26 cellular contexts compared by ENCODE assay signal in the genomic region with DNA sequence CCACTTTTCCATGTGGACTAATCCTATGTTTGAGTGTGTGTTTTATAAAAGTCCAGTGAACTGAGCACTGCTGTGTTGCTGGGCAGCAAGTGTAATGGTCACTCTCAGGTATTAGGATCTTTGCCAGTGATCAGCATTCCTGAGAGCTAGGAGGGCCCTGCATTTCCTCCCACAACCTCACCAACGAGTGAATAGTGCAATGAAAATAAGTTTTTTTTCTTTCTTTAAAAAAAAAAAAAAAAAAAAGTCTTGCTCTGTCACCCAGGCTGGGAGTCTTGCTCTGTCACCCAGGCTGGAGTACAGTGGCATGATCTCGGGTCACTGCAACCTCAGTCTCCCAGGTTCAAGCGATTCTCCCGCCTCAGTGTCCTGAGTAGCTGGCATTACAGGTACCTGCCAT.
"Had no signal": no experiment of that assay in that cellular context is flagged by ENCODE, and none has a peak within 500 bp of the region (broad histone marks: within the 10 kb centered on the region; RNA-seq: fewer than 3 reads in every experiment).

No MANE protein-coding gene starts in this region.

- H3K36me3 ChIP-seq: colonic mucosa, esophagus muscularis mucosa, esophagus squamous epithelium, gastrocnemius medialis, gastroesophageal sphincter, heart left ventricle had no signal

- H3K9me3 ChIP-seq: colonic mucosa, esophagus muscularis mucosa, esophagus squamous epithelium, gastrocnemius medialis, gastroesophageal sphincter, heart left ventricle had no signal

- DNase-seq: colonic mucosa; cortex of kidney; dermis blood vessel endothelial cell; dorsolateral prefrontal cortex; effector CD4-positive, alpha-beta T cell; effector CD8-positive, alpha-beta T cell; effector memory CD4-positive, alpha-beta T cell; effector memory CD8-positive, alpha-beta T cell; endodermal cell; erythroblast; esophagus squamous epithelium; foreskin melanocyte; gastrocnemius medialis; glutamatergic neuron; head of caudate nucleus; heart left ventricle had no signal

- H3K4me1 ChIP-seq: colonic mucosa, esophagus muscularis mucosa, foreskin keratinocyte, gastrocnemius medialis, gastroesophageal sphincter had no signal

- H3K4me3 ChIP-seq: colonic mucosa, coronary artery, dorsolateral prefrontal cortex, esophagus muscularis mucosa, esophagus squamous epithelium, gastrocnemius medialis, gastroesophageal sphincter, heart left ventricle had no signal

- H3K27me3 ChIP-seq: dorsolateral prefrontal cortex, esophagus muscularis mucosa, esophagus squamous epithelium, foreskin keratinocyte, gastrocnemius medialis had no signal

- ATAC-seq: effector memory CD8-positive, alpha-beta T cell; esophagus mucosa; gastrocnemius medialis; gastroesophageal sphincter; heart left ventricle had no signal

- FAIRE-seq: colon, endometrium, endothelial cell of umbilical vein, frontal cortex had no signal

- H3K27ac ChIP-seq: colonic mucosa, coronary artery, dorsolateral prefrontal cortex, epithelial cell of prostate, esophagus muscularis mucosa, esophagus squamous epithelium, foreskin keratinocyte, gastrocnemius medialis, gastroesophageal sphincter, heart left ventricle had no signal
